In the genomic region with DNA sequence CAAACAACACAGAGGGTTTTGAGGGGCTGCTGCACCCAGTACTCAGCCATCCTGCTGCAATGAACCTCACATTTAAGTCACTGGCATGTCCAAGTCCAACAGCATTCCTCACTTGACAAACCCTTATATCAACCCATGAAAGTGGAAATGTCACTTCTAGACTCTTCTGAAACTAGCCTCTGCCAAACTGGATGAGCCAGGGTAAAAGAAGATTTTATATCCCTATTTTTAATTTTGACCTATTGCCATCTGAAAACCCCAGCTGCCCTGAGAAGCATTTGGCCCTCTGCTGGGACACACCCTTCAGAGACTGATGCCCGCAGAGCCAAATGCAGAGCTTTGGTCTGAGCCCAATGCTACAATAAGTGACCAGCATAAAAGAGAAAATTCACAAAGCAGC, we compare ENCODE assay signal across 24 cellular contexts.
DNase-seq lines count a peak whose midpoint lies in the region; ATAC-seq and TF ChIP-seq lines count a peak whose summit lies in the region.
"Had no signal": no experiment of that assay in that cellular context is flagged by ENCODE, and none has a peak within 500 bp of the region (broad histone marks: within the 10 kb centered on the region; RNA-seq: fewer than 3 reads in every experiment).

No MANE protein-coding gene starts in this region.

- H3K36me3 Mint-ChIP-seq in T-helper 17 cell (ENCODE audit: low read depth): peaks cover 4% of the 10 kb centered on the region
- no peaks in the 10 kb centered on the region for H3K36me3 Mint-ChIP-seq in neural progenitor cell
- H3K36me3 Mint-ChIP-seq: CD4-positive, CD25-positive, alpha-beta regulatory T cell had no signal

- ATAC-seq in T-helper 17 cell (no peak), HG02870 (IDR thresholded peaks at IDR 0.05; ENCODE audit: unreplicated experiment) (no peak)
- ATAC-seq: GM12878, HepG2, K562 had no signal

- DNase-seq in T-helper 17 cell (no peak), coronary artery (ENCODE audit: low spot score) (no peak), left ventricle myocardium inferior (no peak), COR-L47 (lab: John Stamatoyannopoulos, UW) (no peak), adrenal gland (no peak), neural progenitor cell (ENCODE audit: low spot score) (no peak)
- DNase-seq: CD4-positive, CD25-positive, alpha-beta regulatory T cell; DMS79 treated with DMSO at 0.1 percent for 48 hours; GM23248; MM.1S; NCI-H1048; NCI-H1417 treated with DMSO at 0.1 percent for 48 hours; NCI-H187; NCI-H446 treated with DMSO at 0.1 percent for 48 hours; NCI-H526 treated with DMSO at 0.1 percent for 48 hours; SHP77 treated with DMSO at 0.1 percent for 48 hours had no signal

- TF ChIP-seq CTCF in coronary artery (IDR thresholded peaks at IDR 0.05): no peak
- TF ChIP-seq CTCF in left ventricle myocardium inferior (IDR thresholded peaks at IDR 0.05; ENCODE audit: borderline replicate concordance): no peak
- TF ChIP-seq CTCF in parathyroid adenoma (IDR thresholded peaks at IDR 0.05): no peak
- TF ChIP-seq CTCF in adrenal gland (IDR thresholded peaks at IDR 0.05): no peak
- TF ChIP-seq CTCF in neural progenitor cell (IDR thresholded peaks at IDR 0.05): no peak

- intact Hi-C loops in left ventricle myocardium inferior (cut with micrococcal nuclease): no loop called here
- intact Hi-C loops in adrenal gland (cut with DNase I): no loop called here

- H3K4me1 ChIP-seq in left ventricle myocardium inferior (peaks cover 61% of the 10 kb centered on the region), parathyroid adenoma (peaks cover 32% of the 10 kb centered on the region), adrenal gland (replicated peaks in 1 of 2) (no peaks in the 10 kb centered on the region), neural progenitor cell (no peaks in the 10 kb centered on the region)

- no peaks in the 10 kb centered on the region for H4K20me1 ChIP-seq in neural progenitor cell (ENCODE audit: low read depth)

- H3K4me3 ChIP-seq in coronary artery (no peak overlapping the region), left ventricle myocardium inferior (no peak overlapping the region), parathyroid adenoma (ENCODE audit: low read depth, low read length) (no peak overlapping the region), adrenal gland (no peak overlapping the region), neural progenitor cell (no peak overlapping the region)
- H3K4me3 ChIP-seq: GM12878, GM23248, HAP-1, K562 had no signal

- peak overlapping the region; percentile 19 to 52 for H3K27ac ChIP-seq in coronary artery
- peak overlapping the region; percentile 78 for H3K27ac ChIP-seq in left ventricle myocardium inferior (replicated peaks)
- H3K27ac ChIP-seq in parathyroid adenoma: peak overlapping the region; percentile 95
- no peak overlapping the region for H3K27ac ChIP-seq in adrenal gland
- H3K27ac ChIP-seq in neural progenitor cell: no peak overlapping the region
- H3K27ac ChIP-seq: GM23248, HL-60 had no signal

- peaks cover 3% of the 10 kb centered on the region for H3K79me2 ChIP-seq in parathyroid adenoma
- no peaks in the 10 kb centered on the region for H3K79me2 ChIP-seq in neural progenitor cell (ENCODE audit: low read depth)

- H3K27me3 ChIP-seq in left ventricle myocardium inferior (ENCODE audit: low read depth) (no peaks in the 10 kb centered on the region), parathyroid adenoma (ENCODE audit: control insufficient read depth, insufficient read depth, low read length) (no peaks in the 10 kb centered on the region), adrenal gland (no peaks in the 10 kb centered on the region), neural progenitor cell (no peaks in the 10 kb centered on the region)

- H3K4me3 Mint-ChIP-seq in T-helper 17 cell (no peak overlapping the region), neural progenitor cell (no peak overlapping the region)
- H3K4me3 Mint-ChIP-seq: B cell; CD4-positive, CD25-positive, alpha-beta regulatory T cell had no signal

- WGBS in adrenal gland, 4 donors: 81 to 100% (median 94%) methylated on average over 1 of the region's 1 CpG

- no peak overlapping the region for H3K9ac ChIP-seq in parathyroid adenoma
- no peak overlapping the region for H3K9ac ChIP-seq in neural progenitor cell
- H3K9ac ChIP-seq: GM23248 had no signal

- H3K9me3 ChIP-seq in T-helper 17 cell (ENCODE audit: control insufficient read depth, low read length, poor library complexity, severe bottlenecking) (no peaks in the 10 kb centered on the region), left ventricle myocardium inferior (replicated peaks) (no peaks in the 10 kb centered on the region), parathyroid adenoma (ENCODE audit: control insufficient read depth, low read length) (no peaks in the 10 kb centered on the region), adrenal gland (replicated peaks in 1 of 3) (no peaks in the 10 kb centered on the region), neural progenitor cell (ENCODE audit: low read depth) (no peaks in the 10 kb centered on the region)
- H3K9me3 ChIP-seq: HAP-1 had no signal

- H3K27ac Mint-ChIP-seq in T-helper 17 cell: peak overlapping the region; percentile 83
- no peak overlapping the region for H3K27ac Mint-ChIP-seq in neural progenitor cell
- H3K27ac Mint-ChIP-seq: B cell; CD4-positive, CD25-positive, alpha-beta regulatory T cell had no signal

- H2AFZ ChIP-seq in parathyroid adenoma (no peak overlapping the region), neural progenitor cell (replicated peaks) (no peak overlapping the region)
- H2AFZ ChIP-seq: GM23248 had no signal

- no peak for TF ChIP-seq POLR2A in adrenal gland (IDR thresholded peaks at IDR 0.05)

- H3K4me1 Mint-ChIP-seq in T-helper 17 cell (peaks cover 5% of the 10 kb centered on the region), neural progenitor cell (no peaks in the 10 kb centered on the region)
- H3K4me1 Mint-ChIP-seq: B cell; CD4-positive, CD25-positive, alpha-beta regulatory T cell had no signal

- peaks cover 7% of the 10 kb centered on the region for H3K36me3 ChIP-seq in left ventricle myocardium inferior
- no peaks in the 10 kb centered on the region for H3K36me3 ChIP-seq in parathyroid adenoma (ENCODE audit: control insufficient read depth, insufficient read depth, low read length)
- no peaks in the 10 kb centered on the region for H3K36me3 ChIP-seq in adrenal gland (replicated peaks in 1 of 2)
- H3K36me3 ChIP-seq in neural progenitor cell: no peaks in the 10 kb centered on the region
- H3K36me3 ChIP-seq: HAP-1 had no signal

- no peaks in the 10 kb centered on the region for H3F3A ChIP-seq in neural progenitor cell (ENCODE audit: low read depth)

- peaks cover 7% of the 10 kb centered on the region for H3K9me3 Mint-ChIP-seq in neural progenitor cell

- no peak overlapping the region for H3K4me2 ChIP-seq in parathyroid adenoma (ENCODE audit: low read length)
- H3K4me2 ChIP-seq in neural progenitor cell: no peak overlapping the region

- H3K27me3 Mint-ChIP-seq in T-helper 17 cell: no peaks in the 10 kb centered on the region
- H3K27me3 Mint-ChIP-seq in neural progenitor cell (ENCODE audit: insufficient read depth, low read depth): peaks cover 2% of the 10 kb centered on the region
- H3K27me3 Mint-ChIP-seq: B cell had no signal

Comparison
In these comparisons a context has a peak if more than half of its experiments do, and no peak if none do; other contexts are left out.
1. H3K27ac ChIP-seq: peak in coronary artery (2 of 2), left ventricle myocardium inferior (single experiment) and parathyroid adenoma (single experiment); none in adrenal gland (0 of 5) and neural progenitor cell (single experiment).